In the genomic region with DNA sequence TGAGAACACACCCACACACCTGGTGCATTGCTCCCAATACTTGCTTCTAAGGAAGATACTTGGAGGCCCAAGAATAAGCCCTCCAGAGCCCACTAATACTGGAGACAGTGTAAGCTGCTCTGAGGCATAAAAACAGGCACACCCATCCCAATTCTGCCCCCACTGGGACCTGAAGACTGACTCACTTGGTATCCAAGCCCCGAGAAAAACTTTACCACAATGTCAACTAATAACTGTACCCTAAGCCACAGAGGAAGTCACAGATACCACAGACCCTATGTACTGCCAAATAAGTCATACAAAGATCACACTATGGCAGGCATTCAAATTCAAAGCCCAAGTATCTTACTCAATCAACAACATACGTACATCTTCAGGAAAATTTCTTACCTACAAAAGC, we compare ENCODE assay signal across 20 cellular contexts.
A peak's percentile ranks its signal among the peaks of the same experiment; 100 is the strongest.
DNase-seq lines count a peak whose midpoint lies in the region; ATAC-seq and TF ChIP-seq lines count a peak whose summit lies in the region.
"Had no signal": no experiment of that assay in that cellular context is flagged by ENCODE, and none has a peak within 500 bp of the region (broad histone marks: within the 10 kb centered on the region; RNA-seq: fewer than 3 reads in every experiment).

No MANE protein-coding gene starts in this region.

- H3K4me1 ChIP-seq in BLaER1 (peaks cover 15% of the 10 kb centered on the region), tibial nerve (no peaks in the 10 kb centered on the region)
- H3K4me1 ChIP-seq: A549 had no signal

- no peak overlapping the region for H3K4me3 ChIP-seq in BLaER1
- no peak overlapping the region for H3K4me3 ChIP-seq in skeletal muscle cell (ENCODE audit: low read depth, low read length)
- H3K4me3 ChIP-seq in tibial nerve: no peak overlapping the region
- H3K4me3 ChIP-seq: A549, K562 had no signal

- H3K27me3 ChIP-seq in BLaER1 (peaks cover 40% of the 10 kb centered on the region), tibial nerve (no peaks in the 10 kb centered on the region)

- WGBS in tibial nerve, 2 donors: 70 to 81% methylated on average over 2 of the region's 2 CpGs

- no peak overlapping the region for H3K9ac ChIP-seq in BLaER1

- H3K4me2 ChIP-seq in BLaER1: peak overlapping the region; percentile 62
- H3K4me2 ChIP-seq: A549 had no signal

- TF ChIP-seq POLR2A in tibial nerve (IDR thresholded peaks at IDR 0.05): no peak

- no peak for TF ChIP-seq CTCF in tibial nerve (IDR thresholded peaks at IDR 0.05)

- peaks cover 20% of the 10 kb centered on the region for H3K9me3 ChIP-seq in BLaER1
- peaks cover 0 to 7% (median 0%) of the 10 kb centered on the region in 4 donors for H3K9me3 ChIP-seq in tibial nerve
- H3K9me3 ChIP-seq: A549 had no signal

- peak; percentile 38 to 39 for DNase-seq in Kasumi-1 (lab: John Stamatoyannopoulos, UW)
- DNase-seq in RPMI7951 (ENCODE audit: low read depth): peak; percentile 88
- peak; percentile 31 for DNase-seq in skeletal muscle cell (ENCODE audit: low read depth)
- no peak for DNase-seq in mucosa of gallbladder (ENCODE audit: low spot score)
- no peak for DNase-seq in tibial nerve (ENCODE audit: low spot score in 2 of 2)
- DNase-seq: DMS 273 treated with DMSO at 0.1 percent for 48 hours, H7, NCI-H1092 treated with DMSO at 0.1 percent for 48 hours, NCI-H1694, NCI-H2107, NCI-H226, NCI-H526 treated with DMSO at 0.1 percent for 48 hours, T-cell had no signal

- H3K36me3 ChIP-seq in BLaER1 (no peaks in the 10 kb centered on the region), tibial nerve (no peaks in the 10 kb centered on the region)

- H4K20me1 ChIP-seq in BLaER1: no peaks in the 10 kb centered on the region; the same call in 1 of the 2 replicates

- no peak for ATAC-seq in HG03196 (IDR thresholded peaks at IDR 0.05; ENCODE audit: unreplicated experiment)
- ATAC-seq: A549, K562, Panc1, Right ventricle myocardium inferior, T-cell had no signal

- H3K27ac ChIP-seq in BLaER1 (no peak overlapping the region), tibial nerve (no peak overlapping the region)
- H3K27ac ChIP-seq: A549, HL-60 had no signal

- no peak for TF ChIP-seq EP300 in tibial nerve (IDR thresholded peaks at IDR 0.05)

Comparison
In these comparisons a context has a peak if more than half of its experiments do, and no peak if none do; other contexts are left out.
1. DNase-seq: peak in Kasumi-1 (2 of 2), RPMI7951 (single experiment) and skeletal muscle cell (single experiment); none in mucosa of gallbladder (single experiment) and tibial nerve (0 of 2).